ENCODE assay signal across 8 cellular contexts in genomic region chr10:122911889-122912484, GRCh38. TPM values are rescaled to one million over a fixed set of nuclear protein-coding genes. Genes with fewer than 3 reads are reported as not detected.
DNase-seq lines count a peak whose midpoint lies in the region; ATAC-seq, FAIRE-seq and TF ChIP-seq lines count a peak whose summit lies in the region.

No MANE protein-coding gene starts in this region.

- CTCF ChIA-PET in OCI-LY7 (lab: Charles Lee; ENCODE audit: unreplicated experiment) = no interaction called here

- H3K4me2 ChIP-seq in OCI-LY7 (ENCODE audit: low read length) = no peak overlapping the region

- no peaks in the 10 kb centered on the region for H3K9me3 ChIP-seq in OCI-LY7 (ENCODE audit: low read length)

- DNase-seq in GM18507 (ENCODE audit: extremely low spot score, insufficient read length, low read depth) = peak; percentile 14
- DNase-seq in OCI-LY7 (ENCODE audit: low spot score) = peak; percentile 50
- peak; percentile 53 for DNase-seq in activated naive CD4-positive, alpha-beta T cell treated with Interleukin-2 at 50 U/mL for 16 hours
- DNase-seq in iPS-NIHi11 (ENCODE audit: low spot score) = peak; percentile 91
- DNase-seq in stimulated activated CD8-positive, alpha-beta memory T cell treated with anti-CD3 and anti-CD28 coated beads, Interleukin-12 subunit alpha, Interleukin-12 subunit beta, amount 100 ng/mL, for 1 hour (ENCODE audit: low read depth) = peak; percentile 16
- no peak for DNase-seq in superior temporal gyrus (ENCODE audit: extremely low spot score)
- no peak for DNase-seq in COR-L47 (lab: John Stamatoyannopoulos, UW)

- H3K9me2 ChIP-seq in OCI-LY7 (ENCODE audit: insufficient read depth, low read length) = no peaks in the 10 kb centered on the region

- BruUV-seq in OCI-LY7 (replicated peaks; lab: Mats Ljungman, UMichigan) = no TSS peak

- no peaks in the 10 kb centered on the region for H3K36me3 ChIP-seq in OCI-LY7 (ENCODE audit: insufficient read depth, low read length)

- no peak overlapping the region for H2AFZ ChIP-seq in OCI-LY7 (ENCODE audit: low read length)

- no peak overlapping the region for H3K27ac ChIP-seq in OCI-LY7 (ENCODE audit: low read depth, low read length, poor library complexity, severe bottlenecking)

- POLR2A ChIA-PET in OCI-LY7 (lab: Charles Lee) = no interaction called here

- TF ChIP-seq CTCF in OCI-LY7 (conservative IDR thresholded peaks at IDR 0.05; ENCODE audit: low read length) = no peak

- peak; percentile 18 for FAIRE-seq in GM18507 (lab: Jason Lieb, UNC)

- no peak for ATAC-seq in GM18909 (IDR thresholded peaks at IDR 0.05; ENCODE audit: poor library complexity, unreplicated experiment)

- no peaks in the 10 kb centered on the region for H3K4me1 ChIP-seq in OCI-LY7 (ENCODE audit: insufficient read depth, low read length, poor library complexity, severe bottlenecking)

- intact Hi-C loops in OCI-LY7 (cut with micrococcal nuclease; ENCODE audit: unreplicated experiment) = no loop called here

- no peaks in the 10 kb centered on the region for H4K20me1 ChIP-seq in OCI-LY7 (ENCODE audit: insufficient read depth, low read length)

- H3K4me3 ChIP-seq in OCI-LY7 (ENCODE audit: low read depth, low read length, poor library complexity, severe bottlenecking) = no peak overlapping the region

- no peaks in the 10 kb centered on the region for H3K79me2 ChIP-seq in OCI-LY7 (ENCODE audit: insufficient read depth, low read depth, low read length)

RNA-seq across cellular contexts. Expression of gene FAM24A, which starts 1.6 kb away (rescaled TPM):
- total RNA-seq in OCI-LY7 (2014; rRNA removed; shearing (Covaris generic)) = not detected in 2 replicates
- total RNA-seq in OCI-LY7 (2022) = not detected in 2 replicates

RNA-seq across cellular contexts. Expression of gene FAM24B, which starts 32.6 kb away (rescaled TPM):
- total RNA-seq in OCI-LY7 (2014; rRNA removed; shearing (Covaris generic)) = 8.4 and 11.1 TPM in 2 replicates
- 7.9 and 10.1 TPM in 2 replicates for total RNA-seq in OCI-LY7 (2022)

RNA-seq across cellular contexts. Expression of gene C10orf88, which starts 42.0 kb away (rescaled TPM):
- 5.5 and 8.0 TPM in 2 replicates for total RNA-seq in OCI-LY7 (2014; rRNA removed; shearing (Covaris generic))
- 9.4 and 11.9 TPM in 2 replicates for total RNA-seq in OCI-LY7 (2022)

Comparison
In these comparisons a context has a peak if more than half of its experiments do, and no peak if none do; other contexts are left out.
1. DNase-seq: peak in GM18507 (single experiment), OCI-LY7 (single experiment), activated naive CD4-positive, alpha-beta T cell treated with Interleukin-2 at 50 U/mL for 16 hours (single experiment), iPS-NIHi11 (single experiment) and stimulated activated CD8-positive, alpha-beta memory T cell treated with anti-CD3 and anti-CD28 coated beads, Interleukin-12 subunit alpha, Interleukin-12 subunit beta, amount 100 ng/mL, for 1 hour (single experiment); none in superior temporal gyrus (single experiment) and COR-L47 (single experiment).